ENCODE assay signal across 14 cellular contexts in genomic region chr3:63576826-63577225, GRCh38.
A peak's percentile ranks its signal among the peaks of the same experiment; 100 is the strongest.
DNase-seq lines count a peak whose midpoint lies in the region; ATAC-seq and TF ChIP-seq lines count a peak whose summit lies in the region.
"Had no signal": no experiment of that assay in that cellular context is flagged by ENCODE, and none has a peak within 500 bp of the region (broad histone marks: within the 10 kb centered on the region; RNA-seq: fewer than 3 reads in every experiment).

No MANE protein-coding gene starts in this region.

- ATAC-seq in upper lobe of right lung (peak; percentile 45), GM19035 (IDR thresholded peaks at IDR 0.05; ENCODE audit: unreplicated experiment) (no peak)

- no peak overlapping the region for H3K4me3 ChIP-seq in upper lobe of right lung
- H3K4me3 ChIP-seq: GM23248 had no signal

- H3K27ac ChIP-seq in upper lobe of right lung: no peak overlapping the region
- H3K27ac ChIP-seq: 22Rv1, GM23248 had no signal

- TF ChIP-seq CTCF in upper lobe of right lung (IDR thresholded peaks at IDR 0.05): no peak

- H3K4me1 ChIP-seq in upper lobe of right lung: no peaks in the 10 kb centered on the region

- no peaks in the 10 kb centered on the region for H3K27me3 ChIP-seq in upper lobe of right lung

- DNase-seq in NCI-H2029 treated with DMSO at 0.1 percent for 48 hours (lab: John Stamatoyannopoulos, UW) (peak; percentile 8), NCI-H2029 (lab: John Stamatoyannopoulos, UW) (no peak), NCI-H345 treated with DMSO at 0.1 percent for 48 hours (lab: John Stamatoyannopoulos, UW; ENCODE audit: unreplicated experiment) (peak; percentile 92), iPS DF 19.7 (ENCODE audit: low read depth, low spot score) (peak; percentile 17), upper lobe of right lung (no peak), HCEC 1CT (no peak), NCI-H446 treated with DMSO at 0.1 percent for 48 hours (lab: John Stamatoyannopoulos, UW) (no peak)
- DNase-seq: activated CD4-positive, alpha-beta T cell treated with anti-CD3 and anti-CD28 coated beads, Interleukin-2, amount 50 U/mL, for 4 hours; activated effector memory CD4-positive, alpha-beta T cell treated with anti-CD3 and anti-CD28 coated beads, Interleukin-2, amount 50 U/mL, for 16 hours; GM23248; naive B cell; substantia nigra had no signal

- intact Hi-C loops in upper lobe of right lung (cut with DNase I): no loop called here

- no peaks in the 10 kb centered on the region for H3K36me3 ChIP-seq in upper lobe of right lung

- no peaks in the 10 kb centered on the region for H3K9me3 ChIP-seq in upper lobe of right lung

Comparison
In these comparisons a context has a peak if more than half of its experiments do, and no peak if none do; other contexts are left out.
1. DNase-seq: peak in NCI-H2029 treated with DMSO at 0.1 percent for 48 hours (single experiment), NCI-H345 treated with DMSO at 0.1 percent for 48 hours (single experiment) and iPS DF 19.7 (single experiment); none in NCI-H2029 (single experiment), upper lobe of right lung (single experiment), HCEC 1CT (single experiment) and NCI-H446 treated with DMSO at 0.1 percent for 48 hours (single experiment).